ENCODE assay signal across 1 cellular context in the genomic region with DNA sequence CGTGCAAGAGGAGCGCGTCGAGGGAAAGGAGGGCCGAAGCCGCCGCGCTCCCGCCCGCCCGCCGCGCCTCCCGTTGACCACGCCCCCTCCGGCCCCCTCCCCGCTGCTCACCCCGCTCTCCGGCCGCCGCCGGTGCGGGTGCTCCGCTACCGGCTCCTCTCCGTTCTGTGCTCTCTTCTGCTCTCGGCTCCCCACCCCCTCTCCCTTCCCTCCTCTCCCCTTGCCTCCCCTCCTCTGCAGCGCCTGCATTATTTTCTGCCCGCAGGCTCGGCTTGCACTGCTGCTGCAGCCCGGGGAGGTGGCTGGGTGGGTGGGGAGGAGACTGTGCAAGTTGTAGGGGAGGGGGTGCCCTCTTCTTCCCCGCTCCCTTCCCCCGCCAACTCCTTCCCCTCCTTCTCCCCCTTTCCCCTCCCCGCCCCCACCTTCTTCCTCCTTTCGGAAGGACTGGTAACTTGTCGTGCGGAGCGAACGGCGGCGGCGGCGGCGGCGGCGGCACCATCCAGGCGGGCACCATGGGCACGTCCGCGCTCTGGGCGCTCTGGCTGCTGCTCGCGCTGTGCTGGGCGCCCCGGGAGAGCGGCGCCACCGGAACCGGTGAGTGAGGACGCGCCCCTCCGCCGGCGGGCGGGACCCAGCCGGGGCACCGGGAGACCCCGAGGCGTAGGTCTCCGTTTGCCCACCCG.
TF ChIP-seq lines count a peak whose summit lies in the region.

A gene (plus strand): TSS at position 110 of the 683 bp plus-strand sequence. CDS start 403 bp downstream, at position 513.

TF ChIP-seq in HEK293, 187 proteins besides CTCF, POLR2A, EP300 and RAD21 (continued from another document):
- peak; percentile 76 for TF ChIP-seq KLF9 (tag by site-specific recombination; IDR thresholded peaks at IDR 0.05; ENCODE audit: low read depth)
- no peak for TF ChIP-seq ZNF830 (tag by site-specific recombination; IDR thresholded peaks at IDR 0.05; ENCODE audit: low read depth)
- no peak for TF ChIP-seq ZSCAN23 (tag by site-specific recombination; IDR thresholded peaks at IDR 0.05)
- TF ChIP-seq, protein P1, sequence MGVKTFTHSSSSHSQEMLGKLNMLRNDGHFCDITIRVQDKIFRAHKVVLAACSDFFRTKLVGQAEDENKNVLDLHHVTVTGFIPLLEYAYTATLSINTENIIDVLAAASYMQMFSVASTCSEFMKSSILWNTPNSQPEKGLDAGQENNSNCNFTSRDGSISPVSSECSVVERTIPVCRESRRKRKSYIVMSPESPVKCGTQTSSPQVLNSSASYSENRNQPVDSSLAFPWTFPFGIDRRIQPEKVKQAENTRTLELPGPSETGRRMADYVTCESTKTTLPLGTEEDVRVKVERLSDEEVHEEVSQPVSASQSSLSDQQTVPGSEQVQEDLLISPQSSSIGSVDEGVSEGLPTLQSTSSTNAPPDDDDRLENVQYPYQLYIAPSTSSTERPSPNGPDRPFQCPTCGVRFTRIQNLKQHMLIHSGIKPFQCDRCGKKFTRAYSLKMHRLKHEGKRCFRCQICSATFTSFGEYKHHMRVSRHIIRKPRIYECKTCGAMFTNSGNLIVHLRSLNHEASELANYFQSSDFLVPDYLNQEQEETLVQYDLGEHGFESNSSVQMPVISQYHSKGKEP (tag by site-specific recombination; IDR thresholded peaks at IDR 0.05), result peak; percentile 73
- TF ChIP-seq, protein P2, sequence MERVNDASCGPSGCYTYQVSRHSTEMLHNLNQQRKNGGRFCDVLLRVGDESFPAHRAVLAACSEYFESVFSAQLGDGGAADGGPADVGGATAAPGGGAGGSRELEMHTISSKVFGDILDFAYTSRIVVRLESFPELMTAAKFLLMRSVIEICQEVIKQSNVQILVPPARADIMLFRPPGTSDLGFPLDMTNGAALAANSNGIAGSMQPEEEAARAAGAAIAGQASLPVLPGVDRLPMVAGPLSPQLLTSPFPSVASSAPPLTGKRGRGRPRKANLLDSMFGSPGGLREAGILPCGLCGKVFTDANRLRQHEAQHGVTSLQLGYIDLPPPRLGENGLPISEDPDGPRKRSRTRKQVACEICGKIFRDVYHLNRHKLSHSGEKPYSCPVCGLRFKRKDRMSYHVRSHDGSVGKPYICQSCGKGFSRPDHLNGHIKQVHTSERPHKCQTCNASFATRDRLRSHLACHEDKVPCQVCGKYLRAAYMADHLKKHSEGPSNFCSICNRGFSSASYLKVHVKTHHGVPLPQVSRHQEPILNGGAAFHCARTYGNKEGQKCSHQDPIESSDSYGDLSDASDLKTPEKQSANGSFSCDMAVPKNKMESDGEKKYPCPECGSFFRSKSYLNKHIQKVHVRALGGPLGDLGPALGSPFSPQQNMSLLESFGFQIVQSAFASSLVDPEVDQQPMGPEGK (tag by site-specific recombination; IDR thresholded peaks at IDR 0.05), result peak; percentile 25; the same call in 1 of the 2 replicates
- TF ChIP-seq, protein P3, sequence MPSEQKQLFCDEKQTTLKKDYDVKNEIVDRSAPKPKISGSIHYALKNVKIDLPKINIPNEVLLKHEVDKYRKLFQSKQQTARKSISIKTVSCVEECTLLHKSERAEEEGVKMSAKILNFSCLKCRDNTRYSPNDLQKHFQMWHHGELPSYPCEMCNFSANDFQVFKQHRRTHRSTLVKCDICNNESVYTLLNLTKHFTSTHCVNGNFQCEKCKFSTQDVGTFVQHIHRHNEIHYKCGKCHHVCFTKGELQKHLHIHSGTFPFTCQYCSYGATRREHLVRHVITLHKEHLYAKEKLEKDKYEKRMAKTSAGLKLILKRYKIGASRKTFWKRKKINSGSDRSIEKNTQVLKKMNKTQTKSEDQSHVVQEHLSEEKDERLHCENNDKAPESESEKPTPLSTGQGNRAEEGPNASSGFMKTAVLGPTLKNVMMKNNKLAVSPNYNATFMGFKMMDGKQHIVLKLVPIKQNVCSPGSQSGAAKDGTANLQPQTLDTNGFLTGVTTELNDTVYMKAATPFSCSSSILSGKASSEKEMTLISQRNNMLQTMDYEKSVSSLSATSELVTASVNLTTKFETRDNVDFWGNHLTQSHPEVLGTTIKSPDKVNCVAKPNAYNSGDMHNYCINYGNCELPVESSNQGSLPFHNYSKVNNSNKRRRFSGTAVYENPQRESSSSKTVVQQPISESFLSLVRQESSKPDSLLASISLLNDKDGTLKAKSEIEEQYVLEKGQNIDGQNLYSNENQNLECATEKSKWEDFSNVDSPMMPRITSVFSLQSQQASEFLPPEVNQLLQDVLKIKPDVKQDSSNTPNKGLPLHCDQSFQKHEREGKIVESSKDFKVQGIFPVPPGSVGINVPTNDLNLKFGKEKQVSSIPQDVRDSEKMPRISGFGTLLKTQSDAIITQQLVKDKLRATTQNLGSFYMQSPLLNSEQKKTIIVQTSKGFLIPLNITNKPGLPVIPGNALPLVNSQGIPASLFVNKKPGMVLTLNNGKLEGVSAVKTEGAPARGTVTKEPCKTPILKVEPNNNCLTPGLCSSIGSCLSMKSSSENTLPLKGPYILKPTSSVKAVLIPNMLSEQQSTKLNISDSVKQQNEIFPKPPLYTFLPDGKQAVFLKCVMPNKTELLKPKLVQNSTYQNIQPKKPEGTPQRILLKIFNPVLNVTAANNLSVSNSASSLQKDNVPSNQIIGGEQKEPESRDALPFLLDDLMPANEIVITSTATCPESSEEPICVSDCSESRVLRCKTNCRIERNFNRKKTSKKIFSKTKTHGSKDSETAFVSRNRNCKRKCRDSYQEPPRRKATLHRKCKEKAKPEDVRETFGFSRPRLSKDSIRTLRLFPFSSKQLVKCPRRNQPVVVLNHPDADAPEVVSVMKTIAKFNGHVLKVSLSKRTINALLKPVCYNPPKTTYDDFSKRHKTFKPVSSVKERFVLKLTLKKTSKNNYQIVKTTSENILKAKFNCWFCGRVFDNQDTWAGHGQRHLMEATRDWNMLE (tag by site-specific recombination; conservative IDR thresholded peaks at IDR 0.05; ENCODE audit: low read depth), result no peak
- peak; percentile 36; the same call in 1 of the 2 replicates for TF ChIP-seq SP2 (tag by site-specific recombination; IDR thresholded peaks at IDR 0.05)
- TF ChIP-seq ZNF341 (tag by site-specific recombination; IDR thresholded peaks at IDR 0.05; ENCODE audit: low read depth), result peak; percentile 37
- TF ChIP-seq, protein P4, sequence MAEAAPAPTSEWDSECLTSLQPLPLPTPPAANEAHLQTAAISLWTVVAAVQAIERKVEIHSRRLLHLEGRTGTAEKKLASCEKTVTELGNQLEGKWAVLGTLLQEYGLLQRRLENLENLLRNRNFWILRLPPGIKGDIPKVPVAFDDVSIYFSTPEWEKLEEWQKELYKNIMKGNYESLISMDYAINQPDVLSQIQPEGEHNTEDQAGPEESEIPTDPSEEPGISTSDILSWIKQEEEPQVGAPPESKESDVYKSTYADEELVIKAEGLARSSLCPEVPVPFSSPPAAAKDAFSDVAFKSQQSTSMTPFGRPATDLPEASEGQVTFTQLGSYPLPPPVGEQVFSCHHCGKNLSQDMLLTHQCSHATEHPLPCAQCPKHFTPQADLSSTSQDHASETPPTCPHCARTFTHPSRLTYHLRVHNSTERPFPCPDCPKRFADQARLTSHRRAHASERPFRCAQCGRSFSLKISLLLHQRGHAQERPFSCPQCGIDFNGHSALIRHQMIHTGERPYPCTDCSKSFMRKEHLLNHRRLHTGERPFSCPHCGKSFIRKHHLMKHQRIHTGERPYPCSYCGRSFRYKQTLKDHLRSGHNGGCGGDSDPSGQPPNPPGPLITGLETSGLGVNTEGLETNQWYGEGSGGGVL (tag by site-specific recombination; IDR thresholded peaks at IDR 0.05), result peak; percentile 94
- peak; percentile 15 for TF ChIP-seq SP3 (tag by site-specific recombination; IDR thresholded peaks at IDR 0.05)
- no peak for TF ChIP-seq REPIN1 (tag by site-specific recombination; IDR thresholded peaks at IDR 0.05; ENCODE audit: low read depth)
- TF ChIP-seq ZBTB20 (tag by site-specific recombination; IDR thresholded peaks at IDR 0.05), result 0 out of 2 replicates have a peak, but pooled peaks have one; percentile 5
